ENCODE assay signal across 12 cellular contexts in the genomic region with DNA sequence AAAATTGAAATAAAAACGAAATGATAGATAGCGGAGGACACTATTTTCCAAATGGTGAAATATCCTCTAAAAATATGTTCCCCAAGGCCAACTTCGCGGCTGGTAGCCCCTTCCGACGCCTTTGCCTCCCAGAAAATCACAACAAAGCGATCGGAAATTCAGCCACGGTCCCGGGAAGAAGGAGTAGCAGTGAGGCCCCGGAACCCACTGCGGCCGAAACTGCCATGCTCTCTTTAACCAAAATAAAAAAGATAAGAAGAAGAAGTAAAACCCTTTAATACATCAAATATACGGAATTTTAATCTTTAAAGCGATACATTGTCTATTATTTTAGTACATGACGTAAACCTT. TPM values are rescaled to one million over a fixed set of nuclear protein-coding genes. Genes with fewer than 3 reads are reported as not detected.
DNase-seq lines count a peak whose midpoint lies in the region; ATAC-seq and TF ChIP-seq lines count a peak whose summit lies in the region.
"Had no signal": no experiment of that assay in that cellular context is flagged by ENCODE, and none has a peak within 500 bp of the region (broad histone marks: within the 10 kb centered on the region; RNA-seq: fewer than 3 reads in every experiment).

No MANE protein-coding gene starts in this region.

- H3K36me3 ChIP-seq in colonic mucosa (no peaks in the 10 kb centered on the region), left lung (peaks cover 0 to 15% of the 10 kb centered on the region in 2 donors), spleen (peaks cover 0 to 13% (median 0%) of the 10 kb centered on the region in 6 donors), A673 (ENCODE audit: insufficient read depth, low read length, poor library complexity, severe bottlenecking) (no peaks in the 10 kb centered on the region)

- H3K27ac ChIP-seq in colonic mucosa (peak overlapping the region; percentile 68), left lung (peak overlapping the region; percentile 95 to 98), spleen (peak overlapping the region; percentile 77 to 95 (median 89)), A673 (ENCODE audit: low read depth, low read length, poor library complexity, severe bottlenecking) (no peak overlapping the region)
- H3K27ac ChIP-seq: SK-N-MC had no signal

- ATAC-seq in left lung: no peak

- H3K27me3 ChIP-seq in colonic mucosa (peaks cover 6% of the 10 kb centered on the region), left lung (peaks cover 0 to 87% of the 10 kb centered on the region in 2 donors), spleen (replicated peaks in 1 of 7) (peaks cover 0 to 100% (median 55%) of the 10 kb centered on the region in 7 donors), A673 (replicated peaks; ENCODE audit: insufficient read depth, low read depth, low read length, poor library complexity) (peaks cover 99% of the 10 kb centered on the region)

- 65 to 83% (median 74%) methylated on average over 16 of the region's 16 CpGs for WGBS in spleen, 5 donors

- BruUV-seq in A673 (replicated peaks; lab: Mats Ljungman, UMichigan): no TSS peak

- peak overlapping the region; percentile 12 to 58 for H3K9ac ChIP-seq in colonic mucosa (ENCODE audit: low read depth in 2 of 2, low read length in 2 of 2)

- H3K4me3 ChIP-seq in colonic mucosa (peak overlapping the region; percentile 56), left lung (peak overlapping the region; percentile 85 to 87), spleen (peak overlapping the region in 7 of 8 donors; percentile 12 to 90 (median 71)), A673 (ENCODE audit: low read depth, low read length, poor library complexity, severe bottlenecking) (no peak overlapping the region)
- H3K4me3 ChIP-seq: SK-N-MC had no signal

- intact Hi-C loops in colonic mucosa (cut with DNase I): loop anchor here (5.0 to 10.0 kb wide), 2 partner anchors 515 to 907 kb away; no protein-coding TSS in a partner anchor
- intact Hi-C loops in left lung (cut with DNase I): loop anchor here in 1 of 2 donors (5.0 to 10.0 kb wide), 3 partner anchors 100 to 1607 kb away; no protein-coding TSS in a partner anchor
- intact Hi-C loops in spleen (cut with DNase I; ENCODE audit: low total_unique reads): loop anchor here (5.0 kb wide), 1 partner anchor 105 kb away; no protein-coding TSS in a partner anchor
- intact Hi-C loops in A673 (cut with micrococcal nuclease; ENCODE audit: unreplicated experiment): no loop called here

- H3K4me1 ChIP-seq in colonic mucosa (peaks cover 3% of the 10 kb centered on the region), left lung (peaks cover 5 to 26% of the 10 kb centered on the region in 2 donors), spleen (peaks cover 0 to 81% (median 62%) of the 10 kb centered on the region in 6 donors), A673 (ENCODE audit: insufficient read depth, low read length, poor library complexity, severe bottlenecking) (peaks cover 10% of the 10 kb centered on the region)

- POLR2A ChIA-PET in A673 (lab: Charles Lee; ENCODE audit: low non-redundant PET): no interaction called here

- no peak for TF ChIP-seq POLR2A in spleen (IDR thresholded peaks at IDR 0.05)

- CTCF ChIA-PET in A673 (lab: Charles Lee): interaction anchor here (0.5 kb wide), 1 partner anchor 906 kb away, joined by 4 read pairs; no protein-coding TSS in a partner anchor

- no peaks in the 10 kb centered on the region for H3K9me3 ChIP-seq in colonic mucosa
- no peaks in the 10 kb centered on the region for H3K9me3 ChIP-seq in left lung
- H3K9me3 ChIP-seq in spleen: no peaks in the 10 kb centered on the region
- no peaks in the 10 kb centered on the region for H3K9me3 ChIP-seq in A673 (ENCODE audit: low read depth, low read length, poor library complexity, severe bottlenecking)

- DNase-seq in HCEC 1CT: peak; percentile 14
- DNase-seq in colonic mucosa: no peak
- no peak for DNase-seq in left lung
- DNase-seq in spleen: no peak
- no peak for DNase-seq in A673 (ENCODE audit: low spot score)
- DNase-seq in HuH-7 (ENCODE audit: low spot score): no peak
- DNase-seq in effector CD4-positive, alpha-beta T cell: no peak
- DNase-seq in NCI-H1105 treated with DMSO at 0.1 percent for 48 hours (lab: John Stamatoyannopoulos, UW): no peak
- DNase-seq: cortex of kidney, NCI-H1694 treated with DMSO at 0.1 percent for 48 hours had no signal

- TF ChIP-seq CTCF in colonic mucosa (IDR thresholded peaks at IDR 0.05): no peak
- no peak for TF ChIP-seq CTCF in left lung (IDR thresholded peaks at IDR 0.05)
- TF ChIP-seq CTCF in spleen (IDR thresholded peaks at IDR 0.05 in 8 of 11, conservative IDR thresholded peaks at IDR 0.05 in 3 of 11): no peak
- no peak for TF ChIP-seq CTCF in A673 (conservative IDR thresholded peaks at IDR 0.05; ENCODE audit: low read depth, low read length)

RNA-seq across cellular contexts. Expression of gene ZNF503, which starts 4.0 kb away (rescaled TPM):
- total RNA-seq in colonic mucosa (1 to 10 TPM; 3.6 to 8.0 TPM), left lung (10 to 100 TPM; 32.7 to 34.2 TPM), spleen (10 to 100 TPM in 5 of 7 donors, 1 to 10 TPM in 2; 7.8 to 25.6 (median 10.6) TPM), A673 (2021) (1.2 TPM in 2 replicates)
- 1 to 10 TPM; 3.2 to 5.6 (median 3.4) TPM for polyA plus RNA-seq in spleen

RNA-seq across cellular contexts. Expression of gene LRMDA, which starts 33.9 kb away (rescaled TPM):
- total RNA-seq in colonic mucosa (1 to 10 TPM; 2.5 to 5.2 TPM), left lung (10 to 100 TPM; 16.3 to 21.0 TPM), spleen (10 to 100 TPM; 24.0 to 46.6 (median 34.5) TPM), A673 (2021) (not detected in 2 replicates)
- 10 to 100 TPM in 2 of 3 donors, 1 to 10 TPM in 1; 7.3 to 11.6 (median 10.4) TPM for polyA plus RNA-seq in spleen
- total RNA-seq: activated CD8-positive, alpha-beta memory T cell treated with anti-CD3 and anti-CD28 coated beads for 36 hours had no signal
